24 cellular contexts compared by ENCODE assay signal in the genomic region with DNA sequence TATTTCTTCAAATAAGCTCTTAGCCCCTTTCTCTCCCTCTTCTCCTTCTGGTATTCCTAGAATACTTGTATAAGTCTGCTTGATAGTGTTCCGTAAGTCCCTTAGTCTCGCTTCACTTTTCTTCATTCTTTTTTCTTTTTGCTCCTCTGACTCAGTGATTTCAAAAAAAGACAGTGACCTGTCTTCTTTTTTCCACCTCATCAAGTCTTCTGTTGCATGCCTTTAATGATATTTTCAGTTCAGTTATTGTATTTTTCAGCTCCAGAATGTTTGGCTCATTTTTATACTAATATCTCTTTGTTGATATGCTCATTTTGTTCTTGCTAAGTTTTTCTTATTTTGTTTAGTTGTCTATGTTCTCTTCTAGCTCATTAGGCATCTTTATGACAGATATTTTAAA.
"Had no signal": no experiment of that assay in that cellular context is flagged by ENCODE, and none has a peak within 500 bp of the region (broad histone marks: within the 10 kb centered on the region; RNA-seq: fewer than 3 reads in every experiment).

No MANE protein-coding gene starts in this region.

- H3K27me3 Mint-ChIP-seq: naive B cell had no signal

- H3K4me1 ChIP-seq: esophagus muscularis mucosa, foreskin keratinocyte, gastroesophageal sphincter, heart left ventricle, left lung, lower lobe of right lung had no signal

- H3K4me3 ChIP-seq: coronary artery, dorsolateral prefrontal cortex, esophagus muscularis mucosa, gastroesophageal sphincter, heart left ventricle, hepatocyte, left lung, lower lobe of right lung, mucosa of descending colon had no signal

- H3K27me3 ChIP-seq: dorsolateral prefrontal cortex, esophagus muscularis mucosa, foreskin keratinocyte, gastroesophageal sphincter, heart left ventricle, hepatocyte, left lung had no signal

- H3K4me1 Mint-ChIP-seq: immature natural killer cell, mesothelial cell of epicardium had no signal

- H3K4me2 ChIP-seq: hepatocyte had no signal

- H2AFZ ChIP-seq: hepatocyte had no signal

- FAIRE-seq: colon, endothelial cell of umbilical vein, frontal cortex had no signal

- H3K27ac ChIP-seq: coronary artery, dorsolateral prefrontal cortex, esophagus muscularis mucosa, foreskin keratinocyte, gastroesophageal sphincter, heart left ventricle, hepatocyte, left lung, lower lobe of right lung had no signal

- ATAC-seq: foreskin keratinocyte, gastroesophageal sphincter, heart left ventricle, left cardiac atrium, left lung, left ventricle myocardium superior, lower lobe of right lung, mucosa of descending colon had no signal

- H3K79me2 ChIP-seq: hepatocyte had no signal

- DNase-seq: dermis blood vessel endothelial cell; dorsolateral prefrontal cortex; effector CD4-positive, alpha-beta T cell; effector memory CD4-positive, alpha-beta T cell; foreskin keratinocyte; heart left ventricle; hypothalamus; immature natural killer cell; islet precursor cell; left cardiac atrium; left lung; left ventricle myocardium superior; lower lobe of right lung; mesenchymal stem cell; mucosa of descending colon; naive B cell had no signal

- H3K27ac Mint-ChIP-seq: immature natural killer cell, mesothelial cell of epicardium had no signal

- H3K4me3 Mint-ChIP-seq: immature natural killer cell, mesothelial cell of epicardium, naive B cell had no signal
